ENCODE assay signal across 30 cellular contexts in genomic region chr14:86305058-86305457, GRCh38.
"Had no signal": no experiment of that assay in that cellular context is flagged by ENCODE, and none has a peak within 500 bp of the region (broad histone marks: within the 10 kb centered on the region; RNA-seq: fewer than 3 reads in every experiment).

No MANE protein-coding gene starts in this region.

- H3K4me1 ChIP-seq: gastrocnemius medialis, heart left ventricle, left lung, pancreas, right atrium auricular region, stomach, thyroid gland, vagina had no signal

- H3K36me3 Mint-ChIP-seq: naive thymus-derived CD4-positive, alpha-beta T cell; stimulated activated effector memory CD8-positive, alpha-beta T cell treated with anti-CD3 and anti-CD28 coated beads, Interleukin-12 subunit alpha, Interleukin-12 subunit beta, amount 100 ng/mL, for 72 hours had no signal

- H3K27me3 ChIP-seq: dorsolateral prefrontal cortex, gastrocnemius medialis, heart left ventricle, hepatocyte, left lung, pancreas, right atrium auricular region, stomach, thyroid gland, vagina had no signal

- H3K27ac ChIP-seq: dorsolateral prefrontal cortex, epithelial cell of prostate, gastrocnemius medialis, heart left ventricle, hepatocyte, left lung, pancreas, right atrium auricular region, stomach, thyroid gland, vagina had no signal

- H3K4me1 Mint-ChIP-seq: endodermal cell; naive thymus-derived CD4-positive, alpha-beta T cell; stimulated activated effector memory CD8-positive, alpha-beta T cell treated with anti-CD3 and anti-CD28 coated beads, Interleukin-12 subunit alpha, Interleukin-12 subunit beta, amount 100 ng/mL, for 72 hours had no signal

- DNase-seq: dorsolateral prefrontal cortex; effector CD4-positive, alpha-beta T cell; endodermal cell; foreskin fibroblast; gastrocnemius medialis; kidney; left cardiac atrium; mesendoderm; midbrain; naive thymus-derived CD4-positive, alpha-beta T cell; occipital lobe; pancreas; stimulated activated CD4-positive, alpha-beta T cell treated with anti-CD3 and anti-CD28 coated beads, Interleukin-12 subunit alpha, Interleukin-12 subunit beta, amount 100 ng/mL, for 4 hours; stimulated activated CD4-positive, alpha-beta T cell treated with anti-CD3 and anti-CD28 coated beads, Interleukin-2, amount 100 ng/mL, for 24 hours; stimulated activated CD4-positive, alpha-beta T cell treated with anti-CD3 and anti-CD28 coated beads, Interleukin-4, amount 100 ng/mL, for 24 hours; stimulated activated naive CD4-positive, alpha-beta T cell treated with Interleukin-2 at 50 U/mL for 16 hours; stomach; thyroid gland; trophoblast cell had no signal

- H3K4me3 ChIP-seq: dorsolateral prefrontal cortex, gastrocnemius medialis, heart left ventricle, hepatocyte, left lung, pancreas, right atrium auricular region, smooth muscle cell, stomach, thyroid gland, vagina had no signal

- H3K4me3 Mint-ChIP-seq: endodermal cell; naive thymus-derived CD4-positive, alpha-beta T cell; stimulated activated effector memory CD8-positive, alpha-beta T cell treated with anti-CD3 and anti-CD28 coated beads, Interleukin-12 subunit alpha, Interleukin-12 subunit beta, amount 100 ng/mL, for 72 hours had no signal

- H3K36me3 ChIP-seq: gastrocnemius medialis, heart left ventricle, left lung, pancreas, right atrium auricular region, stomach, thyroid gland, vagina had no signal

- H2AFZ ChIP-seq: hepatocyte had no signal

- ATAC-seq: esophagus mucosa; gastrocnemius medialis; heart left ventricle; left cardiac atrium; left lung; naive thymus-derived CD4-positive, alpha-beta T cell; pancreas; sciatic nerve; stimulated activated effector memory CD8-positive, alpha-beta T cell treated with anti-CD3 and anti-CD28 coated beads, Interleukin-12 subunit alpha, Interleukin-12 subunit beta, amount 100 ng/mL, for 72 hours had no signal

- H3K27ac Mint-ChIP-seq: endodermal cell; naive thymus-derived CD4-positive, alpha-beta T cell; progenitor cell of endocrine pancreas; stimulated activated effector memory CD8-positive, alpha-beta T cell treated with anti-CD3 and anti-CD28 coated beads, Interleukin-12 subunit alpha, Interleukin-12 subunit beta, amount 100 ng/mL, for 72 hours had no signal

- H3K27me3 Mint-ChIP-seq: naive thymus-derived CD4-positive, alpha-beta T cell; progenitor cell of endocrine pancreas had no signal

- H3K4me2 ChIP-seq: hepatocyte, smooth muscle cell had no signal

- H3K9me3 ChIP-seq: gastrocnemius medialis, heart left ventricle, left lung, pancreas, right atrium auricular region, stomach, thyroid gland, vagina had no signal
